Comparison of ENCODE assay signal across 7 cellular contexts in genomic region chr4:118835896-118836762, GRCh38. TPM values are rescaled to one million over a fixed set of nuclear protein-coding genes. Genes with fewer than 3 reads are reported as not detected.
DNase-seq lines count a peak whose midpoint lies in the region; ATAC-seq and TF ChIP-seq lines count a peak whose summit lies in the region.

SEC24D (minus strand) TSS chr4:118836126; CDS start chr4:118833696, 2,430 bp downstream.

- intact Hi-C loops in ascending aorta (cut with DNase I) = loop anchor here (1.0 to 5.0 kb wide), 4 partner anchors 31 to 133 kb away; no protein-coding TSS in a partner anchor

- no peaks in the 10 kb centered on the region for H3K27me3 Mint-ChIP-seq in T-helper 2 cell treated with Interferon-gamma antibody and Interleukin-4, amounts not matched to agents 5 μg/mL and 100 μg/mL, for 36 hours (ENCODE audit: low read depth)

- H3K27ac ChIP-seq in ascending aorta = peak within 1 kb of the TSS; percentile 99

- H3K9me3 Mint-ChIP-seq in T-helper 2 cell treated with Interferon-gamma antibody and Interleukin-4, amounts not matched to agents 5 μg/mL and 100 μg/mL, for 36 hours = no peaks in the 10 kb centered on the region

- H3K36me3 Mint-ChIP-seq in T-helper 2 cell treated with Interferon-gamma antibody and Interleukin-4, amounts not matched to agents 5 μg/mL and 100 μg/mL, for 36 hours (ENCODE audit: low read depth) = peaks cover 19% of the 10 kb centered on the region

- H3K4me3 ChIP-seq in ascending aorta = peak within 1 kb of the TSS; percentile 97 to 98

- peak in 1 of 3 experiments; percentile 18 for TF ChIP-seq CTCF in ascending aorta (IDR thresholded peaks at IDR 0.05)

- peak within 1 kb of the TSS; percentile 100 for H3K27ac Mint-ChIP-seq in T-helper 2 cell treated with Interferon-gamma antibody and Interleukin-4, amounts not matched to agents 5 μg/mL and 100 μg/mL, for 36 hours

- peak; percentile 20 for DNase-seq in NCI-H1417 treated with DMSO at 0.1 percent for 48 hours (lab: John Stamatoyannopoulos, UW)
- DNase-seq in T-helper 2 cell treated with Interferon-gamma antibody and Interleukin-4, amounts not matched to agents 5 μg/mL and 100 μg/mL, for 36 hours (ENCODE audit: low spot score) = peak; percentile 90
- DNase-seq in ascending aorta (ENCODE audit: low spot score in 2 of 2) = peak in 1 of 2 donors; percentile 94
- DNase-seq in hepatic stellate cell (ENCODE audit: low spot score) = peak; percentile 96
- peak; percentile 61 for DNase-seq in renal cortical epithelial cell (ENCODE audit: low read depth)

- peaks cover 19% of the 10 kb centered on the region for H3K4me1 Mint-ChIP-seq in T-helper 2 cell treated with Interferon-gamma antibody and Interleukin-4, amounts not matched to agents 5 μg/mL and 100 μg/mL, for 36 hours (ENCODE audit: low read depth)

- H3K9me3 ChIP-seq in ascending aorta = no peaks in the 10 kb centered on the region

- H3K27me3 ChIP-seq in ascending aorta = no peaks in the 10 kb centered on the region

- peak; percentile 77 for ATAC-seq in GM18498 (IDR thresholded peaks at IDR 0.05; ENCODE audit: unreplicated experiment)
- peak; percentile 78 for ATAC-seq in HG02798 (IDR thresholded peaks at IDR 0.05; ENCODE audit: poor library complexity, unreplicated experiment)

- H3K4me3 Mint-ChIP-seq in T-helper 2 cell treated with Interferon-gamma antibody and Interleukin-4, amounts not matched to agents 5 μg/mL and 100 μg/mL, for 36 hours = peak within 1 kb of the TSS; percentile 99

- H3K4me1 ChIP-seq in ascending aorta = peaks cover 0 to 24% of the 10 kb centered on the region in 2 donors

- H3K36me3 ChIP-seq in ascending aorta = peaks cover 17 to 23% of the 10 kb centered on the region in 2 donors

RNA-seq across cellular contexts. Expression of gene SEC24D, which starts in this region (rescaled TPM):
- total RNA-seq in ascending aorta (108 TPM), renal cortical epithelial cell (42.5 and 62.1 TPM in 2 replicates)
